In genomic region chr19:4057913-4058695, GRCh38 we compare ENCODE assay signal across 8 cellular contexts. TPM values are rescaled to one million over a fixed set of nuclear protein-coding genes. Genes with fewer than 3 reads are reported as not detected.
DNase-seq lines count a peak whose midpoint lies in the region; ATAC-seq and TF ChIP-seq lines count a peak whose summit lies in the region.

No MANE protein-coding gene starts in this region.

- ATAC-seq in HG02852 (IDR thresholded peaks at IDR 0.05; ENCODE audit: unreplicated experiment): no peak
- no peak for ATAC-seq in HG03039 (IDR thresholded peaks at IDR 0.05; ENCODE audit: unreplicated experiment)

- H3K4me3 ChIP-seq in HUES64 (ENCODE audit: low read length) (no peak overlapping the region), prostate gland (no peak overlapping the region)

- H3K4me3 Mint-ChIP-seq in activated T-helper 2 cell treated with anti-CD3 and anti-CD28 coated beads, Interferon-gamma antibody, Interleukin-2, Interleukin-4, amounts not matched to agents 10 μg/mL and 5 μg/mL and 100 μg/mL, durations not matched to agents 14 hours and 24 hours and 36 hours (ENCODE audit: low read depth): no peak overlapping the region

- peak overlapping the region; percentile 25; the same call in 1 of the 2 replicates for H3K9ac ChIP-seq in HUES64 (ENCODE audit: low read depth, low read length)

- H3K27me3 Mint-ChIP-seq in activated T-helper 2 cell treated with anti-CD3 and anti-CD28 coated beads, Interferon-gamma antibody, Interleukin-2, Interleukin-4, amounts not matched to agents 10 μg/mL and 5 μg/mL and 100 μg/mL, durations not matched to agents 14 hours and 24 hours and 36 hours (ENCODE audit: low read depth): no peaks in the 10 kb centered on the region

- no peak for TF ChIP-seq POLR2A in prostate gland (IDR thresholded peaks at IDR 0.05)

- peak overlapping the region; percentile 33 for H3K27ac Mint-ChIP-seq in activated T-helper 2 cell treated with anti-CD3 and anti-CD28 coated beads, Interferon-gamma antibody, Interleukin-2, Interleukin-4, amounts not matched to agents 10 μg/mL and 5 μg/mL and 100 μg/mL, durations not matched to agents 14 hours and 24 hours and 36 hours

- intact Hi-C loops in activated T-helper 2 cell treated with anti-CD3 and anti-CD28 coated beads, Interferon-gamma antibody, Interleukin-2, Interleukin-4, amounts not matched to agents 10 μg/mL and 5 μg/mL and 100 μg/mL, durations not matched to agents 14 hours and 24 hours and 36 hours (cut with micrococcal nuclease): no loop called here
- intact Hi-C loops in prostate gland (cut with DNase I): no loop called here

- H3K36me3 ChIP-seq in HUES64 (ENCODE audit: insufficient read depth, low read length) (peaks cover 25% of the 10 kb centered on the region), prostate gland (peaks cover 15 to 19% of the 10 kb centered on the region in 2 donors)

- H3K9me3 ChIP-seq in HUES64 (ENCODE audit: insufficient read depth, low read depth, low read length) (no peaks in the 10 kb centered on the region), prostate gland (no peaks in the 10 kb centered on the region)

- TF ChIP-seq CTCF in prostate gland (IDR thresholded peaks at IDR 0.05): no peak

- no peaks in the 10 kb centered on the region for H3K9me3 Mint-ChIP-seq in activated T-helper 2 cell treated with anti-CD3 and anti-CD28 coated beads, Interferon-gamma antibody, Interleukin-2, Interleukin-4, amounts not matched to agents 10 μg/mL and 5 μg/mL and 100 μg/mL, durations not matched to agents 14 hours and 24 hours and 36 hours

- peaks cover 9% of the 10 kb centered on the region for H3K4me1 Mint-ChIP-seq in activated T-helper 2 cell treated with anti-CD3 and anti-CD28 coated beads, Interferon-gamma antibody, Interleukin-2, Interleukin-4, amounts not matched to agents 10 μg/mL and 5 μg/mL and 100 μg/mL, durations not matched to agents 14 hours and 24 hours and 36 hours (ENCODE audit: low read depth)

- H3K27me3 ChIP-seq in HUES64 (ENCODE audit: insufficient read depth, low read length) (no peaks in the 10 kb centered on the region), prostate gland (replicated peaks; ENCODE audit: insufficient read depth) (no peaks in the 10 kb centered on the region)

- DNase-seq in A172 (ENCODE audit: low spot score): peak; percentile 96
- DNase-seq in activated T-helper 2 cell treated with anti-CD3 and anti-CD28 coated beads, Interferon-gamma antibody, Interleukin-2, Interleukin-4, amounts not matched to agents 10 μg/mL and 5 μg/mL and 100 μg/mL, durations not matched to agents 14 hours and 24 hours and 36 hours (ENCODE audit: low spot score): no peak
- peak; percentile 90 for DNase-seq in glomerular visceral epithelial cell (ENCODE audit: extremely low spot score)
- peak; percentile 51 for DNase-seq in prostate gland (ENCODE audit: low spot score)
- no peak for DNase-seq in NCI-H1048 (lab: John Stamatoyannopoulos, UW)

- WGBS in HUES64: 81% methylated on average over 23 of the region's 23 CpGs
- 46% methylated on average over 23 of the region's 23 CpGs for WGBS in prostate gland

- H3K27ac ChIP-seq in HUES64 (ENCODE audit: low read depth, low read length) (peak overlapping the region; percentile 55), prostate gland (peak overlapping the region; percentile 98)

- 0 out of 2 replicates have a peak, but pooled peaks cover 6% of the 10 kb centered on the region for H3K4me1 ChIP-seq in HUES64 (ENCODE audit: insufficient read depth, low read length)
- H3K4me1 ChIP-seq in prostate gland (replicated peaks): peaks cover 48% of the 10 kb centered on the region

- H3K36me3 Mint-ChIP-seq in activated T-helper 2 cell treated with anti-CD3 and anti-CD28 coated beads, Interferon-gamma antibody, Interleukin-2, Interleukin-4, amounts not matched to agents 10 μg/mL and 5 μg/mL and 100 μg/mL, durations not matched to agents 14 hours and 24 hours and 36 hours (ENCODE audit: low read depth): peaks cover 37% of the 10 kb centered on the region

RNA-seq across cellular contexts. Expression of gene ZBTB7A, which starts 8.6 kb away (rescaled TPM):
- 15.8 and 16.4 TPM in 2 replicates for total RNA-seq in A172 (2014; rRNA removed; shearing (Covaris generic))
- polyA plus RNA-seq in HUES64 (2013, experiment 1 of 2): 8.6 TPM
- 8.7 TPM for polyA plus RNA-seq in HUES64 (2013, experiment 2 of 2)
- 39.9 and 41.2 TPM in 2 replicates for total RNA-seq in activated T-helper 2 cell treated with anti-CD3 and anti-CD28 coated beads, Interferon-gamma antibody, Interleukin-2, Interleukin-4, amounts not matched to agents 10 μg/mL and 5 μg/mL and 100 μg/mL, durations not matched to agents 14 hours and 24 hours and 36 hours
- 10 to 100 TPM; 77.1 to 87.3 TPM for total RNA-seq in prostate gland

RNA-seq across cellular contexts. Expression of gene PIAS4, which starts 50.6 kb away (rescaled TPM):
- total RNA-seq in A172 (2014; rRNA removed; shearing (Covaris generic)): 28.7 and 33.9 TPM in 2 replicates
- polyA plus RNA-seq in HUES64 (2013, experiment 1 of 2): 26.4 TPM
- 23.3 TPM for polyA plus RNA-seq in HUES64 (2013, experiment 2 of 2)
- 31.5 and 36.3 TPM in 2 replicates for total RNA-seq in activated T-helper 2 cell treated with anti-CD3 and anti-CD28 coated beads, Interferon-gamma antibody, Interleukin-2, Interleukin-4, amounts not matched to agents 10 μg/mL and 5 μg/mL and 100 μg/mL, durations not matched to agents 14 hours and 24 hours and 36 hours
- total RNA-seq in prostate gland: 10 to 100 TPM; 25.3 to 70.0 TPM

Comparison
In these comparisons a context has a peak if more than half of its experiments do, and no peak if none do; other contexts are left out.
1. DNase-seq: peak in A172 (single experiment), glomerular visceral epithelial cell (single experiment) and prostate gland (single experiment); none in activated T-helper 2 cell treated with anti-CD3 and anti-CD28 coated beads, Interferon-gamma antibody, Interleukin-2, Interleukin-4, amounts not matched to agents 10 μg/mL and 5 μg/mL and 100 μg/mL, durations not matched to agents 14 hours and 24 hours and 36 hours (single experiment) and NCI-H1048 (single experiment).